8 cellular contexts compared by ENCODE assay signal in genomic region chrX:11666180-11666579, GRCh38. TPM values are rescaled to one million over a fixed set of nuclear protein-coding genes. Genes with fewer than 3 reads are reported as not detected.
DNase-seq lines count a peak whose midpoint lies in the region; ATAC-seq, FAIRE-seq and TF ChIP-seq lines count a peak whose summit lies in the region.

No MANE protein-coding gene starts in this region.

- no peak for TF ChIP-seq CTCF in WTC11 (IDR thresholded peaks at IDR 0.05)
- no peak for TF ChIP-seq CTCF in smooth muscle cell (IDR thresholded peaks at IDR 0.05; ENCODE audit: borderline replicate concordance, insufficient read depth, poor library complexity, severe bottlenecking)

- CTCF ChIA-PET in WTC11 (lab: Charles Lee), result interaction anchor here (0.7 to 3.4 kb wide), 4 partner anchors 11 to 92 kb away, joined by 3 to 36 read pairs (median 8); partner anchors contain the start of gene MSL3

- no peaks in the 10 kb centered on the region for H3K36me3 Mint-ChIP-seq in WTC11

- 46% methylated on average over 18 of the region's 24 CpGs for whole genome bisulfite sequencing in smooth muscle cell (ENCODE audit: low lambda C conversion rate)

- H3K4me1 Mint-ChIP-seq in WTC11, result peaks cover 16% of the 10 kb centered on the region

- no peak for DNase-seq in GM19239 (ENCODE audit: insufficient read length, low spot score)
- peak; percentile 29 for DNase-seq in WTC11 (ENCODE audit: low spot score)
- no peak for DNase-seq in smooth muscle cell (lab: John Stamatoyannopoulos, UW; ENCODE audit: unreplicated experiment)
- no peak for DNase-seq in effector CD8-positive, alpha-beta T cell (lab: John Stamatoyannopoulos, UW)
- no peak for DNase-seq in NCI-H1930 (lab: John Stamatoyannopoulos, UW)

- no peaks in the 10 kb centered on the region for H3K4me1 ChIP-seq in smooth muscle cell (ENCODE audit: low read depth)

- H3K27ac ChIP-seq in smooth muscle cell (ENCODE audit: low read depth), result no peak overlapping the region

- H3K27me3 ChIP-seq in smooth muscle cell (ENCODE audit: low read depth), result peaks cover 42% of the 10 kb centered on the region

- H3K4me2 ChIP-seq in smooth muscle cell, result peak overlapping the region; percentile 89

- H4K20me1 ChIP-seq in smooth muscle cell (ENCODE audit: low read depth), result no peaks in the 10 kb centered on the region

- POLR2A ChIA-PET in WTC11 (lab: Charles Lee), result no interaction called here

- no peaks in the 10 kb centered on the region for H3K9me3 Mint-ChIP-seq in WTC11

- peak; percentile 35 for ATAC-seq in WTC11
- ATAC-seq in GM19467 (IDR thresholded peaks at IDR 0.05; ENCODE audit: unreplicated experiment), result no peak
- ATAC-seq in GM21447 (IDR thresholded peaks at IDR 0.05; ENCODE audit: unreplicated experiment), result no peak

- peaks cover 97% of the 10 kb centered on the region for H3K27me3 Mint-ChIP-seq in WTC11 (ENCODE audit: low read depth)

- peak overlapping the region; percentile 45 for H2AFZ ChIP-seq in smooth muscle cell (ENCODE audit: low read depth)

- peak overlapping the region; percentile 75 for H3K4me3 Mint-ChIP-seq in WTC11

- H3K9ac ChIP-seq in smooth muscle cell (ENCODE audit: low read depth), result no peak overlapping the region

- H3F3A ChIP-seq in smooth muscle cell (ENCODE audit: low read depth), result no peaks in the 10 kb centered on the region

- H3K79me2 ChIP-seq in smooth muscle cell (ENCODE audit: low read depth), result no peaks in the 10 kb centered on the region

- FAIRE-seq in GM19239 (lab: Jason Lieb, UNC), result peak; percentile 21

- H3K36me3 ChIP-seq in smooth muscle cell (ENCODE audit: low read depth), result no peaks in the 10 kb centered on the region

- H3K4me3 ChIP-seq in iPS-18c (ENCODE audit: insufficient read depth, low read depth, low read length), result peak overlapping the region; percentile 58; the same call in 1 of the 2 replicates
- peak overlapping the region; percentile 53 for H3K4me3 ChIP-seq in smooth muscle cell

- H3K27ac Mint-ChIP-seq in WTC11, result no peak overlapping the region

- peaks cover 2% of the 10 kb centered on the region for H3K9me3 ChIP-seq in iPS-18c (ENCODE audit: control insufficient read depth, insufficient read depth, low read length)
- H3K9me3 ChIP-seq in smooth muscle cell (replicated peaks; ENCODE audit: low read depth), result no peaks in the 10 kb centered on the region

TF ChIP-seq in WTC11, 78 proteins besides CTCF, POLR2A, EP300 and RAD21:
- TF ChIP-seq NR3C1 (CRISPR knock-in tag; conservative IDR thresholded peaks at IDR 0.05; ENCODE audit: low read depth) (no peak), FOXJ3 (CRISPR knock-in tag; IDR thresholded peaks at IDR 0.05; ENCODE audit: borderline replicate concordance) (no peak), PRRX2 (CRISPR knock-in tag; IDR thresholded peaks at IDR 0.05) (no peak), ZNF396 (CRISPR knock-in tag; IDR thresholded peaks at IDR 0.05; ENCODE audit: borderline replicate concordance) (no peak), SMAD4 (CRISPR knock-in tag; IDR thresholded peaks at IDR 0.05) (no peak)
- TF ChIP-seq, protein P1, sequence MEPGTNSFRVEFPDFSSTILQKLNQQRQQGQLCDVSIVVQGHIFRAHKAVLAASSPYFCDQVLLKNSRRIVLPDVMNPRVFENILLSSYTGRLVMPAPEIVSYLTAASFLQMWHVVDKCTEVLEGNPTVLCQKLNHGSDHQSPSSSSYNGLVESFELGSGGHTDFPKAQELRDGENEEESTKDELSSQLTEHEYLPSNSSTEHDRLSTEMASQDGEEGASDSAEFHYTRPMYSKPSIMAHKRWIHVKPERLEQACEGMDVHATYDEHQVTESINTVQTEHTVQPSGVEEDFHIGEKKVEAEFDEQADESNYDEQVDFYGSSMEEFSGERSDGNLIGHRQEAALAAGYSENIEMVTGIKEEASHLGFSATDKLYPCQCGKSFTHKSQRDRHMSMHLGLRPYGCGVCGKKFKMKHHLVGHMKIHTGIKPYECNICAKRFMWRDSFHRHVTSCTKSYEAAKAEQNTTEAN (CRISPR knock-in tag; IDR thresholded peaks at IDR 0.05), result no peak
- TF ChIP-seq, protein P2, sequence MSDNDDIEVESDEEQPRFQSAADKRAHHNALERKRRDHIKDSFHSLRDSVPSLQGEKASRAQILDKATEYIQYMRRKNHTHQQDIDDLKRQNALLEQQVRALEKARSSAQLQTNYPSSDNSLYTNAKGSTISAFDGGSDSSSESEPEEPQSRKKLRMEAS (CRISPR knock-in tag; IDR thresholded peaks at IDR 0.05), result peak; percentile 41; the same call in 1 of the 2 replicates

RNA-seq across cellular contexts. Expression of gene ARHGAP6, which starts 0.5 kb away (rescaled TPM):
- total RNA-seq in WTC11 (2021) (0.55 to 1.0 TPM (median 0.89 TPM) in 3 replicates), smooth muscle cell (0.54 and 0.90 TPM in 2 replicates)
- polyA plus RNA-seq in smooth muscle cell, result 0.55 TPM in 1 of 2 replicates, not detected in the other
